Comparison of ENCODE assay signal across 23 cellular contexts in the genomic region with DNA sequence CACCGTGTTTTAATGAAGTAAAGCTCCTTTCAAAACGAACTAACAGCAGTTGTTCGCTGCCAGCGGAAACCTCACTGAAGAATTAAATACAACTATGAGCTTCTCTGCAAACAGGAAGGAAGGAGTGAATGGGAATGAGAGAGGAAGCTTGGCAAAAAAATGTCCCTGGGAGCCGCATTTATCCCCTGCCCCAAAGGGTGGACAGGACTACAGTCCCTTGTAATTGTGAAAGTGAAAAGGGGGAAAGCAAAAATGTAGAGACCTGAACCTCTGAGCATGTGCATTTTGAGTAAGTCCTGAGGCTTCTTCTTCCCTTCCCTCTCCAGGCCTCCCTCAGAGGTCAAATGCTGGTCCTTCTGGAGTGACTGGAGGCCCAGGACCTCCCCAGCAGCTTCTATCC. TPM values are rescaled to one million over a fixed set of nuclear protein-coding genes. Genes with fewer than 3 reads are reported as not detected.
DNase-seq lines count a peak whose midpoint lies in the region; ATAC-seq and TF ChIP-seq lines count a peak whose summit lies in the region.
"Had no signal": no experiment of that assay in that cellular context is flagged by ENCODE, and none has a peak within 500 bp of the region (broad histone marks: within the 10 kb centered on the region; RNA-seq: fewer than 3 reads in every experiment).

No MANE protein-coding gene starts in this region.

- H3F3A ChIP-seq in MM.1S (ENCODE audit: insufficient read depth, low read length), result peaks cover 9% of the 10 kb centered on the region

- H3K27ac Mint-ChIP-seq in naive B cell, result peak overlapping the region in 4 of 6 donors; percentile 39 to 91 (median 61)
- H3K27ac Mint-ChIP-seq: activated naive CD4-positive, alpha-beta T cell treated with anti-CD3 and anti-CD28 coated beads, Interleukin-2, amount 10 ng/mL, durations not matched to agents 7 days and 5 days had no signal

- H3K4me1 Mint-ChIP-seq in naive B cell, result peaks cover 34 to 73% (median 48%) of the 10 kb centered on the region in 3 donors

- H3K4me3 ChIP-seq in left ventricle myocardium inferior (no peak overlapping the region), MM.1S (ENCODE audit: low read length) (no peak overlapping the region)
- H3K4me3 ChIP-seq: A549, cardiac muscle cell, GM12878, heart right ventricle, left lung, mucosa of descending colon had no signal

- H2AFZ ChIP-seq in MM.1S (ENCODE audit: low read length), result no peak overlapping the region

- no peaks in the 10 kb centered on the region for H4K20me1 ChIP-seq in MM.1S (ENCODE audit: insufficient read depth, low read length)

- peak overlapping the region in 2 of 8 donors; percentile 6 to 51 for H3K4me3 Mint-ChIP-seq in naive B cell
- H3K4me3 Mint-ChIP-seq: activated naive CD4-positive, alpha-beta T cell treated with anti-CD3 and anti-CD28 coated beads, Interleukin-2, amount 10 ng/mL, durations not matched to agents 7 days and 5 days; immature natural killer cell had no signal

- no peaks in the 10 kb centered on the region for H3K9me2 ChIP-seq in MM.1S (replicated peaks; ENCODE audit: insufficient read depth, low read length)

- H3K4me2 ChIP-seq in MM.1S (ENCODE audit: low read depth, low read length), result no peak overlapping the region
- H3K4me2 ChIP-seq: A549, KMS-11 had no signal

- no peak for TF ChIP-seq CTCF in left ventricle myocardium inferior (IDR thresholded peaks at IDR 0.05; ENCODE audit: borderline replicate concordance)
- no peak for TF ChIP-seq CTCF in MM.1S (IDR thresholded peaks at IDR 0.05; ENCODE audit: low read length)

- intact Hi-C loops in left ventricle myocardium inferior (cut with micrococcal nuclease) (no loop called here), cardiac septum (cut with DNase I) (loop anchor here (5.0 kb wide), 1 partner anchor 70 kb away; no protein-coding TSS in a partner anchor)

- ATAC-seq in naive B cell (ENCODE audit: low read depth in 2 of 2), result no peak
- ATAC-seq: A549, left lung had no signal

- DNase-seq in left ventricle myocardium inferior (no peak), cardiac septum (ENCODE audit: low spot score) (no peak), dermis blood vessel endothelial cell (peak; percentile 12), naive B cell (no peak), MM.1S (no peak), NCI-H2196 treated with DMSO at 0.1 percent for 48 hours (lab: John Stamatoyannopoulos, UW; ENCODE audit: unreplicated experiment) (no peak), middle frontal gyrus (ENCODE audit: extremely low spot score, low spot score) (no peak)
- no peak for DNase-seq in activated CD4-positive, alpha-beta T cell treated with anti-CD3 and anti-CD28 coated beads, Interleukin-2, amount 50 U/mL, for 48 hours
- DNase-seq: activated CD4-positive, alpha-beta T cell treated with anti-CD3 and anti-CD28 coated beads, Interleukin-2, amount 50 U/mL, for 1 hour; activated naive CD4-positive, alpha-beta T cell treated with anti-CD3 and anti-CD28 coated beads, Interleukin-2, amount 10 ng/mL, durations not matched to agents 7 days and 5 days; COR-L47; DMS79; heart right ventricle; immature natural killer cell; left lung; mucosa of descending colon; MV-4-11; NCI-H510A treated with DMSO at 0.1 percent for 48 hours had no signal

- H3K9me3 Mint-ChIP-seq in naive B cell, result no peaks in the 10 kb centered on the region
- H3K9me3 Mint-ChIP-seq: activated naive CD4-positive, alpha-beta T cell treated with anti-CD3 and anti-CD28 coated beads, Interleukin-2, amount 10 ng/mL, durations not matched to agents 7 days and 5 days; immature natural killer cell had no signal

- H3K27ac ChIP-seq in left ventricle myocardium inferior (replicated peaks) (peak overlapping the region; percentile 9), MM.1S (ENCODE audit: low read length) (no peak overlapping the region)
- H3K27ac ChIP-seq: A549, cardiac muscle cell, KMS-11, RWPE1 had no signal

- no peaks in the 10 kb centered on the region for H3K27me3 Mint-ChIP-seq in naive B cell

- no peaks in the 10 kb centered on the region for H3K36me3 ChIP-seq in left ventricle myocardium inferior
- H3K36me3 ChIP-seq in MM.1S (replicated peaks; ENCODE audit: insufficient read depth, low read length), result no peaks in the 10 kb centered on the region
- H3K36me3 ChIP-seq: cardiac muscle cell, heart right ventricle, left lung had no signal

- H3K4me1 ChIP-seq in left ventricle myocardium inferior, result peaks cover 27% of the 10 kb centered on the region
- peaks cover 16% of the 10 kb centered on the region for H3K4me1 ChIP-seq in MM.1S (ENCODE audit: low read length)
- H3K4me1 ChIP-seq: A549 had no signal

- H3K27me3 ChIP-seq in left ventricle myocardium inferior (ENCODE audit: low read depth), result no peaks in the 10 kb centered on the region
- no peaks in the 10 kb centered on the region for H3K27me3 ChIP-seq in MM.1S (replicated peaks; ENCODE audit: insufficient read depth, low read length)
- H3K27me3 ChIP-seq: cardiac muscle cell, heart right ventricle, left lung had no signal

- no peaks in the 10 kb centered on the region for H3K9me3 ChIP-seq in left ventricle myocardium inferior (replicated peaks)
- H3K9me3 ChIP-seq in MM.1S (replicated peaks; ENCODE audit: insufficient read depth, low read length), result no peaks in the 10 kb centered on the region
- H3K9me3 ChIP-seq: A549, heart right ventricle, left lung, mucosa of descending colon had no signal

- H3K36me3 Mint-ChIP-seq in naive B cell, result no peaks in the 10 kb centered on the region
- H3K36me3 Mint-ChIP-seq: activated naive CD4-positive, alpha-beta T cell treated with anti-CD3 and anti-CD28 coated beads, Interleukin-2, amount 10 ng/mL, durations not matched to agents 7 days and 5 days; immature natural killer cell had no signal

- H3K79me2 ChIP-seq in MM.1S (ENCODE audit: low read length), result no peaks in the 10 kb centered on the region

- no peak overlapping the region for H3K9ac ChIP-seq in MM.1S (ENCODE audit: low read length)
- H3K9ac ChIP-seq: KMS-11 had no signal

RNA-seq across cellular contexts. Expression of gene BMP2K, which starts 53.8 kb away (rescaled TPM):
- 16.2 TPM for total RNA-seq in left ventricle myocardium inferior
- 37.6 TPM for total RNA-seq in cardiac septum
- 95.1 and 138 TPM in 2 replicates for total RNA-seq in dermis blood vessel endothelial cell
- polyA plus RNA-seq in naive B cell (ENCODE audit: low read depth in 6 of 6), result 10 to 100 TPM in 5 of 6 donors, 1 to 10 TPM in 1; 7.1 to 35.4 (median 28.9) TPM
